In the genomic region with DNA sequence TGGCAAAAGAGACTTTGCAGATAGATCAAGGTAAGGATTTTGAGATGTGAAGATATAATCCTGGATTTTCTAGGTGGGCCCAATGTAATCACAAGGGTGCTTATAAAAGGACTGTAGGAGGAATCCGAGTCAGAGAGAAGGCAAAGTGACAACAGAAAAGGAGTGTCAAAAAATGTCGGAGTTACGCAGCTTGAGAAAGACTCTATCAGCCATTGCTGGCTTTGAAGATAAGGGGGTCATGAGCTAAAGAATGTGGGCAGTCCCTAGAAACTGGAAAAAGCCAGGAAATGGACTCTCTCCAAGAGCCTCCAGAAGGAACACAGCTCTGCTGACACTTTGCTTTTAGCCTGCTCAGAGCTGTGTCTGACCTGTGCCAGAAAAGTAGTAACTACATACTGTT, we compare ENCODE assay signal across 1 cellular context.
TF ChIP-seq lines count a peak whose summit lies in the region.

No MANE protein-coding gene starts in this region.

TF ChIP-seq in K562, 482 proteins besides CTCF, POLR2A, EP300 and RAD21 (continued from another document):
- TF ChIP-seq HMGXB4 (CRISPR knock-in tag; IDR thresholded peaks at IDR 0.05) (no peak), ZNF699 (CRISPR knock-in tag; IDR thresholded peaks at IDR 0.05; ENCODE audit: insufficient replicate concordance) (no peak), JUN (IDR thresholded peaks at IDR 0.05; ENCODE audit: borderline replicate concordance, low read depth, low read length) (no peak), JUN (CRISPR knock-in tag; IDR thresholded peaks at IDR 0.05; ENCODE audit: borderline replicate concordance) (no peak), PCBP2 (IDR thresholded peaks at IDR 0.05; ENCODE audit: low read depth, low read length, poor library complexity, severe bottlenecking) (no peak), ZNF717 (CRISPR knock-in tag; IDR thresholded peaks at IDR 0.05) (no peak), CBFA2T3 (IDR thresholded peaks at IDR 0.05) (peak; percentile 82), ZNF175 (CRISPR knock-in tag; IDR thresholded peaks at IDR 0.05; ENCODE audit: low read depth) (no peak; the same call in 1 of the 2 replicates), KDM1A (IDR thresholded peaks at IDR 0.05) (no peak), RBM17 (IDR thresholded peaks at IDR 0.05; ENCODE audit: borderline replicate concordance, low read depth, low read length) (no peak), POLR2AphosphoS5 (IDR thresholded peaks at IDR 0.05; ENCODE audit: control insufficient read depth, insufficient read depth, low read depth, low read length) (peak; percentile 36; the same call in 1 of the 2 replicates), RHOXF2B (CRISPR knock-in tag; conservative IDR thresholded peaks at IDR 0.05) (no peak), TOE1 (IDR thresholded peaks at IDR 0.05; ENCODE audit: borderline replicate concordance) (0 out of 2 replicates have a peak, but pooled peaks have one; percentile 44), TOE1 (CRISPR knock-in tag; IDR thresholded peaks at IDR 0.05; ENCODE audit: borderline replicate concordance, low read depth) (no peak), RB1 (IDR thresholded peaks at IDR 0.05; ENCODE audit: low read depth) (no peak), ZNF140 (CRISPR knock-in tag; IDR thresholded peaks at IDR 0.05) (no peak), TBL1XR1 (IDR thresholded peaks at IDR 0.05; ENCODE audit: low read length in 2 of 2) (no peak), RBM25 (IDR thresholded peaks at IDR 0.05; ENCODE audit: low read depth, low read length, severe bottlenecking) (no peak), BHLHE40 (IDR thresholded peaks at IDR 0.05; ENCODE audit: low read length) (no peak), PYGO2 (tag; IDR thresholded peaks at IDR 0.05) (0 out of 2 replicates have a peak, but pooled peaks have one; percentile 2)
- TF ChIP-seq, protein P1, sequence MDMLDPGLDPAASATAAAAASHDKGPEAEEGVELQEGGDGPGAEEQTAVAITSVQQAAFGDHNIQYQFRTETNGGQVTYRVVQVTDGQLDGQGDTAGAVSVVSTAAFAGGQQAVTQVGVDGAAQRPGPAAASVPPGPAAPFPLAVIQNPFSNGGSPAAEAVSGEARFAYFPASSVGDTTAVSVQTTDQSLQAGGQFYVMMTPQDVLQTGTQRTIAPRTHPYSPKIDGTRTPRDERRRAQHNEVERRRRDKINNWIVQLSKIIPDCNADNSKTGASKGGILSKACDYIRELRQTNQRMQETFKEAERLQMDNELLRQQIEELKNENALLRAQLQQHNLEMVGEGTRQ (CRISPR knock-in tag; IDR thresholded peaks at IDR 0.05), result no peak
- TF ChIP-seq, protein P2, sequence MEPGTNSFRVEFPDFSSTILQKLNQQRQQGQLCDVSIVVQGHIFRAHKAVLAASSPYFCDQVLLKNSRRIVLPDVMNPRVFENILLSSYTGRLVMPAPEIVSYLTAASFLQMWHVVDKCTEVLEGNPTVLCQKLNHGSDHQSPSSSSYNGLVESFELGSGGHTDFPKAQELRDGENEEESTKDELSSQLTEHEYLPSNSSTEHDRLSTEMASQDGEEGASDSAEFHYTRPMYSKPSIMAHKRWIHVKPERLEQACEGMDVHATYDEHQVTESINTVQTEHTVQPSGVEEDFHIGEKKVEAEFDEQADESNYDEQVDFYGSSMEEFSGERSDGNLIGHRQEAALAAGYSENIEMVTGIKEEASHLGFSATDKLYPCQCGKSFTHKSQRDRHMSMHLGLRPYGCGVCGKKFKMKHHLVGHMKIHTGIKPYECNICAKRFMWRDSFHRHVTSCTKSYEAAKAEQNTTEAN (CRISPR knock-in tag; IDR thresholded peaks at IDR 0.05), result no peak
